Comparison of ENCODE assay signal across 1 cellular context in the genomic region with DNA sequence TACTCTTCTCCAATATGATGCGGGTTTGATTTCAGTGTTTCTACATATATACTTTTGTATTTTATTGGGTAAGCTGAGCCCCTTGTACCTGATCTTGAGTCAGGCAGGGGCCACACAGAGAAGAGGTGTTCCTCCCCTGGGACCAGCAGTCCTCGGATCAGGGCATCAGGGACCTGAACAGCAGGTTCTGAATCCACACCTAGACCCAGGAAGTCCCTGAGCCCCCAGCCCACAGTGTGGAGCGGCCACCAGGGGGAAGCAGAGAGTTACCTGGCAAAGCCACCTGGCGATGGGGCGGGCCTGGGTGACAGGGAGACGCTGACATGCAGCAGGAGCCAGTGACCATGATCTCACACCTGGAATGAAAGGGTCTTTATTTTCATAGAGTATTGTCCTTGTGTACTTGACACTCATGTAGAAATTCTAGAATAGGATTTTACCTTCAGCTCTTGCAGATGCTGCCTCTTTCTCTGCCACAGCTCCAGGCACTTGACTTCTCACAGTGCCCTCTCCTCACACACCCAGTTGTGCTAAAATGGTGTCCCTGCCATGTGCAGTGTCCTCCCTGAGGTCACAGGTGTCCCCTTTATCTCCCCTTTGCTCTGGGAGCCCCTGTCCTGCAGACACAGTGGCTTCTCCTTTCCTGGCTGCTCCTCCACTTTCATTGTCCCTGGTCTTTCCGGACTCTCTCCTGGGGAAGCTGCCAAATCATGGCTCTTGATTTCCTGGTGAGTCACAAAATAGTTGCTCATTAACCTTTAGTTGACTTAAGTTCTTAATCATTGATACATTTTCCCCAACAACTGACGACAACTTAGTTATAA.
TF ChIP-seq lines count a peak whose summit lies in the region.

No MANE protein-coding gene starts in this region.

TF ChIP-seq in GM12878, 131 proteins besides CTCF, POLR2A, EP300 and RAD21:
- TF ChIP-seq, protein P1, sequence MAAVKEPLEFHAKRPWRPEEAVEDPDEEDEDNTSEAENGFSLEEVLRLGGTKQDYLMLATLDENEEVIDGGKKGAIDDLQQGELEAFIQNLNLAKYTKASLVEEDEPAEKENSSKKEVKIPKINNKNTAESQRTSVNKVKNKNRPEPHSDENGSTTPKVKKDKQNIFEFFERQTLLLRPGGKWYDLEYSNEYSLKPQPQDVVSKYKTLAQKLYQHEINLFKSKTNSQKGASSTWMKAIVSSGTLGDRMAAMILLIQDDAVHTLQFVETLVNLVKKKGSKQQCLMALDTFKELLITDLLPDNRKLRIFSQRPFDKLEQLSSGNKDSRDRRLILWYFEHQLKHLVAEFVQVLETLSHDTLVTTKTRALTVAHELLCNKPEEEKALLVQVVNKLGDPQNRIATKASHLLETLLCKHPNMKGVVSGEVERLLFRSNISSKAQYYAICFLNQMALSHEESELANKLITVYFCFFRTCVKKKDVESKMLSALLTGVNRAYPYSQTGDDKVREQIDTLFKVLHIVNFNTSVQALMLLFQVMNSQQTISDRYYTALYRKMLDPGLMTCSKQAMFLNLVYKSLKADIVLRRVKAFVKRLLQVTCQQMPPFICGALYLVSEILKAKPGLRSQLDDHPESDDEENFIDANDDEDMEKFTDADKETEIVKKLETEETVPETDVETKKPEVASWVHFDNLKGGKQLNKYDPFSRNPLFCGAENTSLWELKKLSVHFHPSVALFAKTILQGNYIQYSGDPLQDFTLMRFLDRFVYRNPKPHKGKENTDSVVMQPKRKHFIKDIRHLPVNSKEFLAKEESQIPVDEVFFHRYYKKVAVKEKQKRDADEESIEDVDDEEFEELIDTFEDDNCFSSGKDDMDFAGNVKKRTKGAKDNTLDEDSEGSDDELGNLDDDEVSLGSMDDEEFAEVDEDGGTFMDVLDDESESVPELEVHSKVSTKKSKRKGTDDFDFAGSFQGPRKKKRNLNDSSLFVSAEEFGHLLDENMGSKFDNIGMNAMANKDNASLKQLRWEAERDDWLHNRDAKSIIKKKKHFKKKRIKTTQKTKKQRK (IDR thresholded peaks at IDR 0.05; ENCODE audit: low read depth, low read length): no peak
- TF ChIP-seq HDAC6 (IDR thresholded peaks at IDR 0.05; ENCODE audit: unreplicated experiment) (no peak), STAT3 (IDR thresholded peaks at IDR 0.05; ENCODE audit: low read depth, low read length) (no peak), IKZF1 (conservative IDR thresholded peaks at IDR 0.05) (no peak), TBL1XR1 (IDR thresholded peaks at IDR 0.05; ENCODE audit: low read depth, low read length) (no peak), CBX3 (IDR thresholded peaks at IDR 0.05; ENCODE audit: borderline replicate concordance, low read depth) (no peak), YY1 (IDR thresholded peaks at IDR 0.05; ENCODE audit: low read depth, low read length) (peak; percentile 40; the same call in 1 of the 2 replicates), SPI1 (IDR thresholded peaks at IDR 0.05; ENCODE audit: borderline replicate concordance, insufficient read depth, low read depth, low read length) (no peak), BRCA1 (IDR thresholded peaks at IDR 0.05; ENCODE audit: low read depth, low read length) (no peak), ESRRA (IDR thresholded peaks at IDR 0.05; ENCODE audit: low read length) (no peak), CHD4 (IDR thresholded peaks at IDR 0.05) (no peak), MYB (IDR thresholded peaks at IDR 0.05; ENCODE audit: borderline replicate concordance, low read depth, low read length) (no peak), TCF3 (IDR thresholded peaks at IDR 0.05; ENCODE audit: borderline replicate concordance, insufficient read depth, low read depth, low read length) (peak; percentile 92), RBBP5 (conservative IDR thresholded peaks at IDR 0.05) (no peak), ZBED1 (IDR thresholded peaks at IDR 0.05; ENCODE audit: borderline replicate concordance) (no peak), BCL11A (IDR thresholded peaks at IDR 0.05; ENCODE audit: low read depth, low read length) (no peak), SMC3 (IDR thresholded peaks at IDR 0.05; ENCODE audit: borderline replicate concordance, low read length) (peak; percentile 48; the same call in 1 of the 2 replicates), IRF4 (IDR thresholded peaks at IDR 0.05; ENCODE audit: low read depth, low read length) (no peak), MXI1 (IDR thresholded peaks at IDR 0.05; ENCODE audit: low read depth, low read length) (no peak), FOS (IDR thresholded peaks at IDR 0.05; ENCODE audit: borderline replicate concordance, extremely low read depth, insufficient read length) (no peak), MYC (IDR thresholded peaks at IDR 0.05; ENCODE audit: insufficient read depth, insufficient read length, insufficient replicate concordance, low read length, severe bottlenecking) (no peak), FOXM1 (IDR thresholded peaks at IDR 0.05; ENCODE audit: low read depth, low read length) (no peak), TCF12 (IDR thresholded peaks at IDR 0.05; ENCODE audit: low read depth, low read length) (peak; percentile 81; the same call in 1 of the 2 replicates), GABPA (IDR thresholded peaks at IDR 0.05; ENCODE audit: low read depth) (no peak), EED (IDR thresholded peaks at IDR 0.05; ENCODE audit: low read depth) (0 out of 2 replicates have a peak, but pooled peaks have one; percentile 16), ZZZ3 (IDR thresholded peaks at IDR 0.05; ENCODE audit: control insufficient read depth, insufficient read length, low read depth) (no peak), CHD1 (IDR thresholded peaks at IDR 0.05; ENCODE audit: low read depth, low read length) (no peak), STAT1 (conservative IDR thresholded peaks at IDR 0.05) (no peak), SMAD1 (IDR thresholded peaks at IDR 0.05; ENCODE audit: low read depth, partially characterized antibody) (no peak), BACH1 (IDR thresholded peaks at IDR 0.05; ENCODE audit: borderline replicate concordance) (no peak), HCFC1 (IDR thresholded peaks at IDR 0.05; ENCODE audit: low read length) (no peak)
- TF ChIP-seq, protein P2, sequence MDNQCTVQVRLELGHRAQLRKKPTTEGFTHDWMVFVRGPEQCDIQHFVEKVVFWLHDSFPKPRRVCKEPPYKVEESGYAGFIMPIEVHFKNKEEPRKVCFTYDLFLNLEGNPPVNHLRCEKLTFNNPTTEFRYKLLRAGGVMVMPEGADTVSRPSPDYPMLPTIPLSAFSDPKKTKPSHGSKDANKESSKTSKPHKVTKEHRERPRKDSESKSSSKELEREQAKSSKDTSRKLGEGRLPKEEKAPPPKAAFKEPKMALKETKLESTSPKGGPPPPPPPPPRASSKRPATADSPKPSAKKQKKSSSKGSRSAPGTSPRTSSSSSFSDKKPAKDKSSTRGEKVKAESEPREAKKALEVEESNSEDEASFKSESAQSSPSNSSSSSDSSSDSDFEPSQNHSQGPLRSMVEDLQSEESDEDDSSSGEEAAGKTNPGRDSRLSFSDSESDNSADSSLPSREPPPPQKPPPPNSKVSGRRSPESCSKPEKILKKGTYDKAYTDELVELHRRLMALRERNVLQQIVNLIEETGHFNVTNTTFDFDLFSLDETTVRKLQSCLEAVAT (IDR thresholded peaks at IDR 0.05): no peak
- TF ChIP-seq, protein P3, sequence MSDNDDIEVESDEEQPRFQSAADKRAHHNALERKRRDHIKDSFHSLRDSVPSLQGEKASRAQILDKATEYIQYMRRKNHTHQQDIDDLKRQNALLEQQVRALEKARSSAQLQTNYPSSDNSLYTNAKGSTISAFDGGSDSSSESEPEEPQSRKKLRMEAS (IDR thresholded peaks at IDR 0.05; ENCODE audit: low read depth, low read length): no peak
- TF ChIP-seq, protein P4, sequence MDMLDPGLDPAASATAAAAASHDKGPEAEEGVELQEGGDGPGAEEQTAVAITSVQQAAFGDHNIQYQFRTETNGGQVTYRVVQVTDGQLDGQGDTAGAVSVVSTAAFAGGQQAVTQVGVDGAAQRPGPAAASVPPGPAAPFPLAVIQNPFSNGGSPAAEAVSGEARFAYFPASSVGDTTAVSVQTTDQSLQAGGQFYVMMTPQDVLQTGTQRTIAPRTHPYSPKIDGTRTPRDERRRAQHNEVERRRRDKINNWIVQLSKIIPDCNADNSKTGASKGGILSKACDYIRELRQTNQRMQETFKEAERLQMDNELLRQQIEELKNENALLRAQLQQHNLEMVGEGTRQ (IDR thresholded peaks at IDR 0.05; ENCODE audit: borderline replicate concordance, low read depth, low read length): no peak
- TF ChIP-seq, protein P5, sequence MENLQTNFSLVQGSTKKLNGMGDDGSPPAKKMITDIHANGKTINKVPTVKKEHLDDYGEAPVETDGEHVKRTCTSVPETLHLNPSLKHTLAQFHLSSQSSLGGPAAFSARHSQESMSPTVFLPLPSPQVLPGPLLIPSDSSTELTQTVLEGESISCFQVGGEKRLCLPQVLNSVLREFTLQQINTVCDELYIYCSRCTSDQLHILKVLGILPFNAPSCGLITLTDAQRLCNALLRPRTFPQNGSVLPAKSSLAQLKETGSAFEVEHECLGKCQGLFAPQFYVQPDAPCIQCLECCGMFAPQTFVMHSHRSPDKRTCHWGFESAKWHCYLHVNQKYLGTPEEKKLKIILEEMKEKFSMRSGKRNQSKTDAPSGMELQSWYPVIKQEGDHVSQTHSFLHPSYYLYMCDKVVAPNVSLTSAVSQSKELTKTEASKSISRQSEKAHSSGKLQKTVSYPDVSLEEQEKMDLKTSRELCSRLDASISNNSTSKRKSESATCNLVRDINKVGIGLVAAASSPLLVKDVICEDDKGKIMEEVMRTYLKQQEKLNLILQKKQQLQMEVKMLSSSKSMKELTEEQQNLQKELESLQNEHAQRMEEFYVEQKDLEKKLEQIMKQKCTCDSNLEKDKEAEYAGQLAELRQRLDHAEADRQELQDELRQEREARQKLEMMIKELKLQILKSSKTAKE (IDR thresholded peaks at IDR 0.05; ENCODE audit: low read depth, poor library complexity, severe bottlenecking): no peak
